Comparison of ENCODE assay signal across 8 cellular contexts in the genomic region with DNA sequence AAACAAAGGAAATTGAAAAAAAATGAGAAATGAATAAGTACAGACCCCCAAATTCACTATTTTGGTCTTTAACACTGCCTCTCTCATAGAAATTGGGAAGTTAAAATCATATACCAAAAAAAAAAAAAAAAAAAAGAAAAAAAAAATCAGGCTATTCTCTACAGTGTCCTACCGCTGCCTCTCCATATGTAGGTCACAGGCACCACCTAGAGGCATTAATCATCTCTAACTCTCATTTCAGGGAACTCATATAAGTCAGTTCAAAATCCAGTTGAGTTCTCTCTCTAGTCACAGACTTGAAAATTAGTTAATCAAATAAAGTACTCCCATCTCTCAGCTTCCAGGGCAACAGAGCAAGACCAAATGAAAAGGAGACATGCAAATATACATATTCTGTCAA. TPM values are rescaled to one million over a fixed set of nuclear protein-coding genes. Genes with fewer than 3 reads are reported as not detected.
DNase-seq lines count a peak whose midpoint lies in the region; ATAC-seq lines count a peak whose summit lies in the region.

No MANE protein-coding gene starts in this region.

- H3K9ac ChIP-seq in mesenchymal stem cell (ENCODE audit: low read length): no peak overlapping the region

- no peak overlapping the region for H3K4me2 ChIP-seq in mesenchymal stem cell (ENCODE audit: low read length, poor library complexity, severe bottlenecking)

- no peak overlapping the region for H2BK5ac ChIP-seq in mesenchymal stem cell (ENCODE audit: low read depth, low read length, poor library complexity, severe bottlenecking)

- no peak overlapping the region for H2BK15ac ChIP-seq in mesenchymal stem cell (ENCODE audit: low read depth, poor library complexity, severe bottlenecking)

- H3K4me1 ChIP-seq in mesenchymal stem cell (ENCODE audit: control insufficient read depth, insufficient read depth, low read depth, low read length): peaks cover 2% of the 10 kb centered on the region

- H3K4me3 ChIP-seq in mesenchymal stem cell (ENCODE audit: insufficient read depth in 1 of 2, low read depth in 1 of 2, low read length in 2 of 2): no peak overlapping the region

- H2AK5ac ChIP-seq in mesenchymal stem cell (ENCODE audit: low read length, severe bottlenecking): no peak overlapping the region

- no peak overlapping the region for H3K14ac ChIP-seq in mesenchymal stem cell (ENCODE audit: low read length in 2 of 2)

- H3K36me3 ChIP-seq in mesenchymal stem cell (ENCODE audit: control insufficient read depth in 1 of 2, insufficient read depth in 2 of 2, low read depth in 1 of 2, low read length in 2 of 2): no peaks in the 10 kb centered on the region

- no peak overlapping the region for H3K27ac ChIP-seq in mesenchymal stem cell (ENCODE audit: low read length, poor library complexity, severe bottlenecking)

- DNase-seq in COR-L47 (lab: John Stamatoyannopoulos, UW) (peak; percentile 26), KBM-7 (peak; percentile 60), amniotic stem cell (lab: John Stamatoyannopoulos, UW) (peak; percentile 55), mesenchymal stem cell (peak; percentile 19), NCI-H2196 treated with DMSO at 0.1 percent for 48 hours (lab: John Stamatoyannopoulos, UW; ENCODE audit: unreplicated experiment) (no peak)

- no peak overlapping the region for H3K18ac ChIP-seq in mesenchymal stem cell (ENCODE audit: low read depth in 1 of 2, low read length in 2 of 2)

- H2BK120ac ChIP-seq in mesenchymal stem cell (ENCODE audit: low read depth, low read length): no peak overlapping the region

- H3K23ac ChIP-seq in mesenchymal stem cell (ENCODE audit: low read length in 2 of 2): no peak overlapping the region

- in situ Hi-C loops in KBM-7 (cut with MboI; ENCODE audit: low pct_unique_long_range_greater_than_20kb, low sequenced_read_pairs): loop anchor here (25.0 kb wide), 1 partner anchor 709 kb away; no protein-coding TSS in a partner anchor

- no peak overlapping the region for H2BK12ac ChIP-seq in mesenchymal stem cell (ENCODE audit: low read length in 2 of 2)

- ATAC-seq in GM19351 (IDR thresholded peaks at IDR 0.05; ENCODE audit: unreplicated experiment) (peak; percentile 79), HG02759 (IDR thresholded peaks at IDR 0.05; ENCODE audit: unreplicated experiment) (no peak), HG03196 (IDR thresholded peaks at IDR 0.05; ENCODE audit: unreplicated experiment) (no peak)

- WGBS in mesenchymal stem cell: 42% methylated on average over 1 of the region's 1 CpG

- H4K91ac ChIP-seq in mesenchymal stem cell (ENCODE audit: low read length): no peak overlapping the region

- no peaks in the 10 kb centered on the region for H3K9me3 ChIP-seq in mesenchymal stem cell (ENCODE audit: control insufficient read depth, low read length)

- no peak overlapping the region for H3K4ac ChIP-seq in mesenchymal stem cell (ENCODE audit: low read depth in 1 of 2, low read length in 2 of 2)

- peaks cover 0 to 3% of the 10 kb centered on the region in 2 experiments for H3K27me3 ChIP-seq in mesenchymal stem cell (ENCODE audit: control insufficient read depth in 1 of 2, insufficient read depth in 1 of 2, low read length in 2 of 2)

- H2AFZ ChIP-seq in mesenchymal stem cell (ENCODE audit: low read depth, low read length): no peak overlapping the region

- H3K79me1 ChIP-seq in mesenchymal stem cell (replicated peaks; ENCODE audit: low read length, poor library complexity, severe bottlenecking): no peaks in the 10 kb centered on the region

- no peak overlapping the region for H4K8ac ChIP-seq in mesenchymal stem cell (ENCODE audit: low read length)

RNA-seq across cellular contexts. Expression of a gene that starts 47.9 kb away (rescaled TPM):
- polyA plus RNA-seq in mesenchymal stem cell (2013, experiment 1 of 2): 9.6 TPM
- polyA plus RNA-seq in mesenchymal stem cell (2013, experiment 2 of 2): 9.2 TPM
